22 cellular contexts compared by ENCODE assay signal in the genomic region with DNA sequence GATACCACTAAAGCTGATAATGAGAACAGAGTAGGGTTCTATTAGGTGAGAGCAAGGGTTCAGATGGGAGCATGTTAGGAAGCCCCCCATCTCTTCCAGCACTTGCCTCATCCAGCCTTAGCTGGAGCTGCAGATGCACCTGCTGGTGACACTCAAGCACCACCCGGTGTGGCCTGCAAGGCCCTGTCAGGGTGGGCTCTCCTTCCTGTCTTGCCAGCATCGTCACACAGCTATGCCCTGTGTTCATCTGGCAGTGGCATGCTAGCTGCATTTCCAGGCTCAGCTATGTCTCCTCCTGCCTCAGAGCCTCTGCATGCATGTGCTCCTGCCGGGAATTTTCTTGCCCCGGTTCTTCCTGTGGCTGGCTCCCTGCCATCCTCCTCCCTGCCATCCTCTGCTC.
"Had no signal": no experiment of that assay in that cellular context is flagged by ENCODE, and none has a peak within 500 bp of the region (broad histone marks: within the 10 kb centered on the region; RNA-seq: fewer than 3 reads in every experiment).

No MANE protein-coding gene starts in this region.

- H3K9me3 Mint-ChIP-seq: type B pancreatic cell had no signal

- H3K36me3 ChIP-seq: colonic mucosa, lower lobe of right lung, prostate gland, spleen, uterus had no signal

- H3K27me3 ChIP-seq: colonic mucosa, foreskin keratinocyte, hepatocyte, spleen, uterus had no signal

- H3K27me3 Mint-ChIP-seq: memory B cell, naive B cell, type B pancreatic cell had no signal

- DNase-seq: colonic mucosa; dermis blood vessel endothelial cell; erythroblast; foreskin keratinocyte; lower lobe of right lung; midbrain; naive B cell; retina; spleen; stimulated activated CD4-positive, alpha-beta T cell treated with anti-CD3 and anti-CD28 coated beads, Interleukin-15, amount 100 ng/mL, for 24 hours; stimulated activated CD4-positive, alpha-beta T cell treated with anti-CD3 and anti-CD28 coated beads, Interleukin-1b, Interleukin-23, amount 100 ng/mL, for 48 hours; stimulated activated CD4-positive, alpha-beta T cell treated with anti-CD3 and anti-CD28 coated beads, Interleukin-4, amount 100 ng/mL, for 24 hours; stimulated activated naive CD4-positive, alpha-beta T cell; uterus had no signal

- H3K9ac ChIP-seq: parathyroid adenoma had no signal

- H3K9me3 ChIP-seq: colonic mucosa, lower lobe of right lung, prostate gland, uterus had no signal

- H3K4me3 Mint-ChIP-seq: memory B cell, naive B cell, nephron, type B pancreatic cell had no signal

- ATAC-seq: foreskin keratinocyte, left lobe of liver, lower lobe of right lung, sciatic nerve had no signal

- H3K4me1 Mint-ChIP-seq: memory B cell had no signal

- H3K27ac ChIP-seq: colonic mucosa, foreskin keratinocyte, hepatocyte, lower lobe of right lung, parathyroid adenoma, prostate gland, spleen, uterus had no signal

- H3K4me3 ChIP-seq: colonic mucosa, hepatocyte, lower lobe of right lung, prostate gland, spleen, uterus had no signal

- H3K27ac Mint-ChIP-seq: memory B cell, nephron, type B pancreatic cell had no signal

- H3K4me1 ChIP-seq: colonic mucosa, lower lobe of right lung, parathyroid adenoma, prostate gland, uterus had no signal

- H3K36me3 Mint-ChIP-seq: memory B cell, naive B cell had no signal
